ENCODE assay signal across 15 cellular contexts in the genomic region with DNA sequence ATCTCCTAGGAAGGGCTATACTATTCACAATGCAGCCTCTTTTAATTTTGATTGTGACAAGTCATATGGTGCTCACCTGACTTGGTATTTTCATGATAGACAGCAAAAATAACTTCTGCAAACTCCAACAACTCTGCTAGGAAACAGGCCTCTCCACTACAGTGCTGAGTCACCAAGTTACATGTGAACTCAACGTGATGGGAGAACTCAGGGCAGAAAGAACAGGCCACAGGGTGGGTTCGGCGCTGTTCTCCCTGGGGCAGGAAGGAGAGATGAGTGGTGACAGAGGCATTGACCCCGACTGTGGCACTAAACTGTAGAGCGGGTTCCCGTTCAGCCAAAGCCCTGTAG.
DNase-seq lines count a peak whose midpoint lies in the region; ATAC-seq, FAIRE-seq and TF ChIP-seq lines count a peak whose summit lies in the region.
"Had no signal": no experiment of that assay in that cellular context is flagged by ENCODE, and none has a peak within 500 bp of the region (broad histone marks: within the 10 kb centered on the region; RNA-seq: fewer than 3 reads in every experiment).

No MANE protein-coding gene starts in this region.

- ATAC-seq in GM19463 (IDR thresholded peaks at IDR 0.05; ENCODE audit: unreplicated experiment): no peak
- no peak for ATAC-seq in GM21737 (IDR thresholded peaks at IDR 0.05; ENCODE audit: unreplicated experiment)
- ATAC-seq: stimulated activated naive CD8-positive, alpha-beta T cell treated with anti-CD3 and anti-CD28 coated beads, Interleukin-15, amount 100 ng/mL, for 72 hours had no signal

- TF ChIP-seq CTCF in epithelial cell of esophagus (IDR thresholded peaks at IDR 0.05; ENCODE audit: insufficient read depth, low read depth, low read length, missing control alignments): no peak

- no peak overlapping the region for H3K4me3 ChIP-seq in epithelial cell of esophagus (ENCODE audit: low read length)
- H3K4me3 ChIP-seq: sigmoid colon had no signal

- DNase-seq in ELR (ENCODE audit: low read depth) (peak; percentile 8), RCC 7860 (ENCODE audit: low spot score) (peak; percentile 11), epithelial cell of esophagus (ENCODE audit: low read depth) (peak; percentile 16), renal cortical epithelial cell (ENCODE audit: low read depth) (peak; percentile 39), MV-4-11 (lab: John Stamatoyannopoulos, UW) (no peak)
- DNase-seq: activated CD4-positive, alpha-beta T cell treated with anti-CD3 and anti-CD28 coated beads, Interleukin-2, amount 50 U/mL, for 1 hour; activated gamma-delta T cell treated with Interleukin-2 at 50 U/mL for 16 hours; Calu3; left cardiac atrium; naive B cell; NCI-H1092; sigmoid colon; stimulated activated naive CD8-positive, alpha-beta T cell treated with anti-CD3 and anti-CD28 coated beads, Interleukin-15, amount 100 ng/mL, for 72 hours had no signal

- FAIRE-seq in RCC 7860 (lab: Jason Lieb, UNC): no peak
